In genomic region chr10:58582045-58582444, GRCh38 we compare ENCODE assay signal across 8 cellular contexts.
"Had no signal": no experiment of that assay in that cellular context is flagged by ENCODE, and none has a peak within 500 bp of the region (broad histone marks: within the 10 kb centered on the region; RNA-seq: fewer than 3 reads in every experiment).

No MANE protein-coding gene starts in this region.

- DNase-seq: GOT3, H7, HFFc6 had no signal

- H3K36me3 ChIP-seq: HAP-1 had no signal

- ATAC-seq: HCT116, HepG2, K562 had no signal

- FAIRE-seq: HepG2, K562 had no signal

- H3K27ac Mint-ChIP-seq: HFFc6 had no signal

- H3K4me1 ChIP-seq: HAP-1 had no signal

- H3K27ac ChIP-seq: HL-60 had no signal

- H3K4me3 ChIP-seq: HAP-1, K562 had no signal
